ENCODE assay signal across 8 cellular contexts in genomic region chr7:98021588-98022351, GRCh38. TPM values are rescaled to one million over a fixed set of nuclear protein-coding genes. Genes with fewer than 3 reads are reported as not detected.
DNase-seq lines count a peak whose midpoint lies in the region; ATAC-seq and TF ChIP-seq lines count a peak whose summit lies in the region.

No MANE protein-coding gene starts in this region.

- H3F3A ChIP-seq in neural progenitor cell (ENCODE audit: low read depth), result no peaks in the 10 kb centered on the region

- H4K20me1 ChIP-seq in neural progenitor cell (ENCODE audit: low read depth), result no peaks in the 10 kb centered on the region

- ATAC-seq in GM21528 (IDR thresholded peaks at IDR 0.05; ENCODE audit: low FRiP score, unreplicated experiment), result peak; percentile 80

- H3K79me2 ChIP-seq in neural progenitor cell (ENCODE audit: low read depth), result no peaks in the 10 kb centered on the region

- H3K27ac ChIP-seq in neural progenitor cell, result no peak overlapping the region

- H3K4me3 ChIP-seq in fibroblast of pulmonary artery (replicated peaks; ENCODE audit: low read depth, low read length) (no peak overlapping the region), neural progenitor cell (no peak overlapping the region)

- H3K4me3 Mint-ChIP-seq in neural progenitor cell, result peak overlapping the region; percentile 25

- H3K4me1 Mint-ChIP-seq in neural progenitor cell, result peaks cover 2% of the 10 kb centered on the region

- peaks cover 10% of the 10 kb centered on the region for H3K27me3 Mint-ChIP-seq in neural progenitor cell (ENCODE audit: insufficient read depth, low read depth)

- H3K36me3 Mint-ChIP-seq in neural progenitor cell, result no peaks in the 10 kb centered on the region

- no peaks in the 10 kb centered on the region for H3K4me1 ChIP-seq in neural progenitor cell

- no peaks in the 10 kb centered on the region for H3K27me3 ChIP-seq in neural progenitor cell

- no peak overlapping the region for H3K4me2 ChIP-seq in neural progenitor cell

- TF ChIP-seq CTCF in LNCAP (IDR thresholded peaks at IDR 0.05) (peak; percentile 93), fibroblast of pulmonary artery (IDR thresholded peaks at IDR 0.05; ENCODE audit: low read length, missing control alignments) (peak; percentile 86), neural progenitor cell (IDR thresholded peaks at IDR 0.05) (peak; percentile 88)

- H3K9ac ChIP-seq in neural progenitor cell, result no peak overlapping the region

- H3K36me3 ChIP-seq in neural progenitor cell, result no peaks in the 10 kb centered on the region

- no peak overlapping the region for H3K27ac Mint-ChIP-seq in neural progenitor cell

- peak overlapping the region; percentile 92 for H2AFZ ChIP-seq in neural progenitor cell (replicated peaks)

- DNase-seq in COLO829 (ENCODE audit: low spot score), result peak; percentile 79
- DNase-seq in RPMI7951 (ENCODE audit: low read depth), result peak; percentile 43
- peak; percentile 60 for DNase-seq in activated T-helper 1 cell treated with Interleukin-2 at 50 U/mL for 16 hours (ENCODE audit: low read depth)
- DNase-seq in fibroblast of pulmonary artery (ENCODE audit: low read depth), result peak; percentile 64
- DNase-seq in neural progenitor cell (ENCODE audit: low spot score), result peak; percentile 84
- peak; percentile 52 for DNase-seq in stromal cell of bone marrow (ENCODE audit: low read depth)

- H3K9me3 ChIP-seq in neural progenitor cell (ENCODE audit: low read depth), result no peaks in the 10 kb centered on the region

- H3K9me3 Mint-ChIP-seq in neural progenitor cell, result no peaks in the 10 kb centered on the region

RNA-seq across cellular contexts. Expression of gene OCM2, which starts 31.8 kb away (rescaled TPM):
- not detected in 2 replicates for total RNA-seq in RPMI7951 (2014; rRNA removed; shearing (Covaris generic))
- total RNA-seq in neural progenitor cell (ENCODE audit: low replicate concordance), result not detected in 2 replicates
